ENCODE assay signal across 9 cellular contexts in the genomic region with DNA sequence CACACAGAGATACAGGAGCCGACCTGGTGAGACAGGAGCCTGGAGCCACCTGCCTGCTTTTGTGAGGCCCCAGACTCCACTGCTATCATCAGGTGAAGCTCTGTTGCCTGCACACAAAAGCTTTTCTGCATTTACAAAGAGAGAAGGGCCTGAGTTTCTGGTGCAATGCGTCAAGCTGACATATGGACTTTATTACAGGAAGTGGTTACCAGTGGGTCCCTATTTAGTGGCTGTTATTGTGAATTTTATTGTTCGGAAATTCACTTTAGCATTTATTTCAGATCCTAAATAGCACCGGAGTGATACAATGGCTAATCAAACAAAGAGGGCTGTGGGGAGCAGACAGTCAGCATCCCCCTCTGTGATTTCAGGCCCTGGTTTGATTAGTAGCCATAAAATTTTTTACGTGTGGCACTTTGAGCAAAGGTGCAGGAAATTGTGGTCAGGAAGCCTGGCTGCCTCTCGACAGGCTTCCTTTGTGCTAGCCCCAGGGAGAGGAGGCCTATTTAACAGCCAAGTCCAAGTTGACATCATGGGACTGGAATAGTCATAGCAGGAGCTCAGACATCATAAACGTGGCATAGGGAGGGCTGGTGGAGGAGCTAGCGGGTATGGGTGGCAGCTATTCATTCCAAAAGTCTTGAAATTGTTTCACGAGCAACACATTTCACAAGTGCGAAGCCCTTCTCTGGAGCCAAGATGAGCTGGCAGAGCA. TPM values are rescaled to one million over a fixed set of nuclear protein-coding genes. Genes with fewer than 3 reads are reported as not detected.
DNase-seq lines count a peak whose midpoint lies in the region; ATAC-seq, FAIRE-seq and TF ChIP-seq lines count a peak whose summit lies in the region.
"Had no signal": no experiment of that assay in that cellular context is flagged by ENCODE, and none has a peak within 500 bp of the region (broad histone marks: within the 10 kb centered on the region; RNA-seq: fewer than 3 reads in every experiment).

No MANE protein-coding gene starts in this region.

- peaks cover 40% of the 10 kb centered on the region for H3K4me1 ChIP-seq in lower lobe of right lung

- TF ChIP-seq CTCF in lower lobe of right lung (IDR thresholded peaks at IDR 0.05) = no peak

- ATAC-seq in HG02981 (IDR thresholded peaks at IDR 0.05; ENCODE audit: unreplicated experiment) = peak; percentile 70
- ATAC-seq in lower lobe of right lung = peak in 1 of 2 donors; percentile 18
- no peak for ATAC-seq in GM18519 (IDR thresholded peaks at IDR 0.05; ENCODE audit: low FRiP score, unreplicated experiment)

- intact Hi-C loops in lower lobe of right lung (cut with DNase I) = no loop called here

- peak; percentile 35 for FAIRE-seq in urothelium cell line (lab: Jason Lieb, UNC)
- FAIRE-seq: G401.6 had no signal

- H3K36me3 ChIP-seq in lower lobe of right lung = peaks cover 5% of the 10 kb centered on the region

- peak overlapping the region; percentile 54 for H3K27ac ChIP-seq in lower lobe of right lung

- no peaks in the 10 kb centered on the region for H3K9me3 ChIP-seq in lower lobe of right lung

- H3K4me3 ChIP-seq in lower lobe of right lung = no peak overlapping the region

- no peaks in the 10 kb centered on the region for H3K27me3 ChIP-seq in lower lobe of right lung (ENCODE audit: low read depth)

- DNase-seq in activated T-cell treated with anti-CD3 and anti-CD28 coated beads for 24 hours (ENCODE audit: low read depth) (peak; percentile 17), NCI-H446 treated with DMSO at 0.1 percent for 48 hours (lab: John Stamatoyannopoulos, UW) (peak; percentile 46), lower lobe of right lung (no peak), urothelium cell line (ENCODE audit: low spot score) (peak; percentile 85)
- no peak for DNase-seq in activated T-cell treated with anti-CD3 and anti-CD28 coated beads, Interleukin-2, amount 50 U/mL, for 1 hour
- peak; percentile 23 for DNase-seq in activated T-helper 9 cell treated with anti-CD3 and anti-CD28 coated beads, Interleukin-2, amount 50 U/mL, for 16 hours (ENCODE audit: low read depth)

RNA-seq across cellular contexts. Expression of gene TGFBI, which starts 8.4 kb away (rescaled TPM):
- 140 TPM for total RNA-seq in lower lobe of right lung

Comparison
In these comparisons a context has a peak if more than half of its experiments do, and no peak if none do; other contexts are left out.
1. DNase-seq: peak in activated T-cell treated with anti-CD3 and anti-CD28 coated beads for 24 hours (single experiment), NCI-H446 treated with DMSO at 0.1 percent for 48 hours (single experiment), activated T-helper 9 cell treated with anti-CD3 and anti-CD28 coated beads, Interleukin-2, amount 50 U/mL, for 16 hours (single experiment) and urothelium cell line (single experiment); none in activated T-cell treated with anti-CD3 and anti-CD28 coated beads, Interleukin-2, amount 50 U/mL, for 1 hour (single experiment) and lower lobe of right lung (single experiment).